Comparison of ENCODE assay signal across 32 cellular contexts in the genomic region with DNA sequence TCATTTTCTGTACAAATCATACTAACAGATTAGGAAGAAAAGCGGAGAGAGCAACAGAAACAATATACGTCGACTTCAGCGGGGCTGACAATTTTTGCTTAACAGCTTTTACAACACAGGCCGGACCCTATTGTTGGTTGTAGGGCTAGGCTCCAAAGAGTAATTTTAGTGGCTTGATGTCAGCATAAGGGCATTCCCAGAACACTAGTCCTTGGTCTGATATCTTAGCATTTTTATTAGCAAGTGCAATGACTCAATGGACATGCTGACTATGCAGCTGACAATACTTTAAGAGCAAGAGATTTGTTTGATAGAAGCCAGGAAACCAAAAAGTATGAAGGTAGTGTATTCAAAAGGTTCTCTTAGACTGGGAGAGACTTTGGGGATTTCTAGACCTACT.
"Had no signal": no experiment of that assay in that cellular context is flagged by ENCODE, and none has a peak within 500 bp of the region (broad histone marks: within the 10 kb centered on the region; RNA-seq: fewer than 3 reads in every experiment).

No MANE protein-coding gene starts in this region.

- H3K4me1 ChIP-seq: ascending aorta, breast epithelium, foreskin keratinocyte, gastrocnemius medialis had no signal

- H3K4me3 Mint-ChIP-seq: activated CD4-positive, alpha-beta memory T cell treated with anti-CD3 and anti-CD28 coated beads, Interleukin-2, amount 10 ng/mL, durations not matched to agents 7 days and 5 days; activated CD4-positive, alpha-beta T cell treated with anti-CD3 and anti-CD28 coated beads, Interleukin-2, amount 10 ng/mL, durations not matched to agents 7 days and 5 days; activated naive CD4-positive, alpha-beta T cell treated with anti-CD3 and anti-CD28 coated beads, Interleukin-2, amount 10 ng/mL, durations not matched to agents 7 days and 5 days; activated naive CD8-positive, alpha-beta T cell treated with anti-CD3 and anti-CD28 coated beads, Interleukin-2, amount 10 ng/mL, durations not matched to agents 7 days and 5 days; activated T-cell treated with anti-CD3 and anti-CD28 coated beads, Interleukin-2, amount 50 U/mL, for 24 hours; activated T-cell treated with anti-CD3 and anti-CD28 coated beads, Interleukin-2, amount 50 U/mL, for 72 hours; brain; central memory CD8-positive, alpha-beta T cell; dendritic cell treated with granulocyte-macrophage colony-stimulating factor and Interleukin-4, amounts not matched to agents 40 ng/mL and 50 ng/mL, for 4 days; endodermal cell; T-helper 17 cell; T-helper 2 cell treated with Interferon-gamma antibody and Interleukin-4, amounts not matched to agents 5 μg/mL and 100 μg/mL, for 36 hours; WTC11 had no signal

- H3K27ac Mint-ChIP-seq: activated CD4-positive, alpha-beta memory T cell treated with anti-CD3 and anti-CD28 coated beads, Interleukin-2, amount 10 ng/mL, durations not matched to agents 7 days and 5 days; activated CD4-positive, alpha-beta T cell treated with anti-CD3 and anti-CD28 coated beads, Interleukin-2, amount 10 ng/mL, durations not matched to agents 7 days and 5 days; activated naive CD4-positive, alpha-beta T cell treated with anti-CD3 and anti-CD28 coated beads, Interleukin-2, amount 10 ng/mL, durations not matched to agents 7 days and 5 days; activated naive CD4-positive, alpha-beta T cell treated with anti-CD3 and anti-CD28 coated beads, Interleukin-2, amount 50 U/mL, for 72 hours; activated naive CD8-positive, alpha-beta T cell treated with anti-CD3 and anti-CD28 coated beads, Interleukin-2, amount 10 ng/mL, durations not matched to agents 7 days and 5 days; activated T-cell treated with anti-CD3 and anti-CD28 coated beads, Interleukin-2, amount 50 U/mL, for 24 hours; activated T-cell treated with anti-CD3 and anti-CD28 coated beads, Interleukin-2, amount 50 U/mL, for 72 hours; brain; dendritic cell treated with granulocyte-macrophage colony-stimulating factor and Interleukin-4, amounts not matched to agents 40 ng/mL and 50 ng/mL, for 4 days; endodermal cell; T-helper 17 cell; T-helper 2 cell treated with Interferon-gamma antibody and Interleukin-4, amounts not matched to agents 5 μg/mL and 100 μg/mL, for 36 hours; WTC11 had no signal

- H3K4me1 Mint-ChIP-seq: activated CD4-positive, alpha-beta memory T cell treated with anti-CD3 and anti-CD28 coated beads, Interleukin-2, amount 10 ng/mL, durations not matched to agents 7 days and 5 days; activated CD4-positive, alpha-beta T cell treated with anti-CD3 and anti-CD28 coated beads, Interleukin-2, amount 10 ng/mL, durations not matched to agents 7 days and 5 days; activated naive CD4-positive, alpha-beta T cell treated with anti-CD3 and anti-CD28 coated beads, Interleukin-2, amount 10 ng/mL, durations not matched to agents 7 days and 5 days; activated naive CD8-positive, alpha-beta T cell treated with anti-CD3 and anti-CD28 coated beads, Interleukin-2, amount 10 ng/mL, durations not matched to agents 7 days and 5 days; central memory CD8-positive, alpha-beta T cell; endodermal cell; T-helper 17 cell; WTC11 had no signal

- DNase-seq: activated CD4-positive, alpha-beta memory T cell treated with anti-CD3 and anti-CD28 coated beads, Interleukin-2, amount 10 ng/mL, durations not matched to agents 7 days and 5 days; activated CD4-positive, alpha-beta T cell treated with anti-CD3 and anti-CD28 coated beads for 1 hour; activated CD4-positive, alpha-beta T cell treated with anti-CD3 and anti-CD28 coated beads for 4 hours; activated CD4-positive, alpha-beta T cell treated with anti-CD3 and anti-CD28 coated beads, Interleukin-2, amount 10 ng/mL, durations not matched to agents 7 days and 5 days; activated CD4-positive, alpha-beta T cell treated with anti-CD3 and anti-CD28 coated beads, Interleukin-2, amount 50 U/mL, for 4 hours; activated CD8-positive, alpha-beta memory T cell treated with anti-CD3 and anti-CD28 coated beads, Interleukin-2, amount 50 U/mL, for 48 hours; activated gamma-delta T cell; activated naive CD4-positive, alpha-beta T cell; activated naive CD4-positive, alpha-beta T cell treated with anti-CD3 and anti-CD28 coated beads, Interleukin-2, amount 10 ng/mL, durations not matched to agents 7 days and 5 days; activated naive CD8-positive, alpha-beta T cell treated with anti-CD3 and anti-CD28 coated beads, Interleukin-2, amount 10 ng/mL, durations not matched to agents 7 days and 5 days; activated T-cell treated with anti-CD3 and anti-CD28 coated beads for 4 hours; activated T-cell treated with anti-CD3 and anti-CD28 coated beads, Interleukin-2, amount 50 U/mL, for 24 hours; activated T-cell treated with anti-CD3 and anti-CD28 coated beads, Interleukin-2, amount 50 U/mL, for 72 hours; dorsolateral prefrontal cortex; effector memory CD4-positive, alpha-beta T cell; endodermal cell; foreskin keratinocyte; gastrocnemius medialis; glutamatergic neuron; T-helper 1 cell; T-helper 17 cell had no signal

- H3K27me3 Mint-ChIP-seq: activated CD4-positive, alpha-beta T cell treated with anti-CD3 and anti-CD28 coated beads, Interleukin-2, amount 10 ng/mL, durations not matched to agents 7 days and 5 days; activated naive CD4-positive, alpha-beta T cell treated with anti-CD3 and anti-CD28 coated beads, Interleukin-2, amount 10 ng/mL, durations not matched to agents 7 days and 5 days; activated naive CD8-positive, alpha-beta T cell treated with anti-CD3 and anti-CD28 coated beads, Interleukin-2, amount 10 ng/mL, durations not matched to agents 7 days and 5 days; dendritic cell treated with granulocyte-macrophage colony-stimulating factor and Interleukin-4, amounts not matched to agents 40 ng/mL and 50 ng/mL, for 4 days had no signal

- H3K9me3 ChIP-seq: gastrocnemius medialis had no signal

- H3K27me3 ChIP-seq: ascending aorta, breast epithelium, cardiac muscle cell, dorsolateral prefrontal cortex, foreskin keratinocyte, gastrocnemius medialis had no signal

- H3K27ac ChIP-seq: ascending aorta, breast epithelium, cardiac muscle cell, coronary artery, dorsolateral prefrontal cortex, foreskin keratinocyte, gastrocnemius medialis had no signal

- ATAC-seq: activated naive CD4-positive, alpha-beta T cell treated with anti-CD3 and anti-CD28 coated beads, Interleukin-2, amount 50 U/mL, for 72 hours; activated T-cell treated with anti-CD3 and anti-CD28 coated beads, Interleukin-2, amount 50 U/mL, for 72 hours; esophagus mucosa; foreskin keratinocyte; gastrocnemius medialis; T-helper 17 cell; WTC11 had no signal

- H3K36me3 ChIP-seq: ascending aorta, breast epithelium, cardiac muscle cell, gastrocnemius medialis had no signal

- H3K4me3 ChIP-seq: ascending aorta, breast epithelium, cardiac muscle cell, coronary artery, dorsolateral prefrontal cortex, gastrocnemius medialis had no signal

- H3K36me3 Mint-ChIP-seq: activated naive CD4-positive, alpha-beta T cell treated with anti-CD3 and anti-CD28 coated beads, Interleukin-2, amount 10 ng/mL, durations not matched to agents 7 days and 5 days; activated naive CD8-positive, alpha-beta T cell treated with anti-CD3 and anti-CD28 coated beads, Interleukin-2, amount 10 ng/mL, durations not matched to agents 7 days and 5 days had no signal
